21 cellular contexts compared by ENCODE assay signal in genomic region chr2:60429681-60430080, GRCh38.
DNase-seq lines count a peak whose midpoint lies in the region; ATAC-seq and TF ChIP-seq lines count a peak whose summit lies in the region.
"Had no signal": no experiment of that assay in that cellular context is flagged by ENCODE, and none has a peak within 500 bp of the region (broad histone marks: within the 10 kb centered on the region; RNA-seq: fewer than 3 reads in every experiment).

No MANE protein-coding gene starts in this region.

- peaks cover 11% of the 10 kb centered on the region for H3K9me3 Mint-ChIP-seq in WTC11
- H3K9me3 Mint-ChIP-seq in stimulated activated naive B cell treated with anti-CD40 and anti-IgM and Interleukin-4, amounts not matched to agents 10 μg/mL and 1 μg/mL and 100 μg/mL, for 72 hours: no peaks in the 10 kb centered on the region
- H3K9me3 Mint-ChIP-seq: CD4-positive, alpha-beta T cell had no signal

- no peak overlapping the region for H3K4me3 ChIP-seq in HCT116 (replicated peaks in 1 of 2; ENCODE audit: low read depth in 1 of 2, low read length in 2 of 2)
- H3K4me3 ChIP-seq: A549; BLaER1 treated with 17β-estradiol and CSF1 and Interleukin-3, amounts not matched to agents 10 nM and 100 nM; GM12878; GM23338 had no signal

- H3K9ac ChIP-seq in HCT116 (ENCODE audit: low read length): no peak overlapping the region
- H3K9ac ChIP-seq: BLaER1 treated with 17β-estradiol and CSF1 and Interleukin-3, amounts not matched to agents 10 nM and 100 nM had no signal

- H3K4me2 ChIP-seq in HCT116 (ENCODE audit: low read length): no peak overlapping the region
- H3K4me2 ChIP-seq: A549; BLaER1 treated with 17β-estradiol and CSF1 and Interleukin-3, amounts not matched to agents 10 nM and 100 nM; GM23338 had no signal

- H3K4me1 Mint-ChIP-seq in WTC11: peaks cover 19% of the 10 kb centered on the region
- peaks cover 16 to 20% of the 10 kb centered on the region in 2 donors for H3K4me1 Mint-ChIP-seq in stimulated activated naive B cell treated with anti-CD40 and anti-IgM and Interleukin-4, amounts not matched to agents 10 μg/mL and 1 μg/mL and 100 μg/mL, for 72 hours
- H3K4me1 Mint-ChIP-seq: CD8-positive, alpha-beta memory T cell had no signal

- RAD21 ChIA-PET in HCT116 (lab: Charles Lee; ENCODE audit: low non-redundant PET in 1 of 2, low total read pairs in 2 of 2, uncharacterized antibody in 2 of 2, unreplicated experiment in 2 of 2): no interaction called here

- POLR2A ChIA-PET in HCT116 (lab: Charles Lee) (no interaction called here), WTC11 (lab: Charles Lee) (no interaction called here)

- TF ChIP-seq POLR2A in HCT116 (IDR thresholded peaks at IDR 0.05; ENCODE audit: borderline replicate concordance, extremely low read depth, insufficient read depth, insufficient read length): no peak

- H3K79me2 ChIP-seq in HCT116 (ENCODE audit: insufficient read depth, low read length): no peaks in the 10 kb centered on the region

- no TSS peak for BruUV-seq in HCT116 (replicated peaks; lab: Mats Ljungman, UMichigan)

- CTCF ChIA-PET in HCT116 (lab: Charles Lee): no interaction called here
- CTCF ChIA-PET in WTC11 (lab: Charles Lee): no interaction called here

- H3K4me3 Mint-ChIP-seq in WTC11: no peak overlapping the region
- no peak overlapping the region for H3K4me3 Mint-ChIP-seq in stimulated activated naive B cell treated with anti-CD40 and anti-IgM and Interleukin-4, amounts not matched to agents 10 μg/mL and 1 μg/mL and 100 μg/mL, for 72 hours
- H3K4me3 Mint-ChIP-seq: CD14-positive monocyte; CD4-positive, alpha-beta T cell; CD8-positive, alpha-beta memory T cell; GM23338; H9 had no signal

- no peak for TF ChIP-seq RAD21 in HCT116 (IDR thresholded peaks at IDR 0.05; ENCODE audit: low read depth)

- H2AFZ ChIP-seq in HCT116 (ENCODE audit: low read depth, low read length, poor library complexity, severe bottlenecking): no peak overlapping the region
- H2AFZ ChIP-seq: GM23338 had no signal

- H3K9me2 ChIP-seq in HCT116 (ENCODE audit: insufficient read depth): no peaks in the 10 kb centered on the region

- H3K9me3 ChIP-seq in HCT116 (ENCODE audit: control insufficient read depth in 1 of 2, insufficient read depth in 1 of 2, low read depth in 1 of 2, low read length in 2 of 2): no peaks in the 10 kb centered on the region
- H3K9me3 ChIP-seq: A549, BE2C had no signal

- H3K27ac ChIP-seq in HCT116 (ENCODE audit: low read depth, low read length): no peak overlapping the region
- H3K27ac ChIP-seq: A549; BLaER1 treated with 17β-estradiol and CSF1 and Interleukin-3, amounts not matched to agents 10 nM and 100 nM had no signal

- ATAC-seq in HCT116 (peak; percentile 42; the same call in 1 of the 2 replicates), WTC11 (peak; percentile 24; the same call in 1 of the 2 replicates)
- no peak for ATAC-seq in stimulated activated naive B cell treated with anti-CD40 and anti-IgM and Interleukin-4, amounts not matched to agents 10 μg/mL and 1 μg/mL and 100 μg/mL, for 72 hours (replicated peaks)
- ATAC-seq: GM12878, GM23338 had no signal

- TF ChIP-seq CTCF in HCT116 (IDR thresholded peaks at IDR 0.05 in 2 of 3, conservative IDR thresholded peaks at IDR 0.05 in 1 of 3; ENCODE audit: borderline replicate concordance in 1 of 3, insufficient read depth in 1 of 3, low read depth in 2 of 3, low read length in 2 of 3): no peak; a peak in 1 of 6 replicates
- TF ChIP-seq CTCF in WTC11 (IDR thresholded peaks at IDR 0.05): no peak

- DNase-seq in NCI-H82 (lab: John Stamatoyannopoulos, UW) (peak; percentile 22), NCI-H82 treated with DMSO at 0.1 percent for 48 hours (lab: John Stamatoyannopoulos, UW; ENCODE audit: unreplicated experiment) (no peak), HCT116 (ENCODE audit: low read depth, low spot score) (no peak), WTC11 (ENCODE audit: low spot score) (no peak), nucleus accumbens (lab: John Stamatoyannopoulos, UW) (no peak), middle frontal gyrus (ENCODE audit: extremely low spot score, low spot score) (no peak)
- DNase-seq in stimulated activated naive B cell treated with anti-CD40 and anti-IgM and Interleukin-4, amounts not matched to agents 10 μg/mL and 1 μg/mL and 100 μg/mL, for 72 hours: no peak
- DNase-seq: 8988T; ACHN; AML-193; BE2C; CD4-positive, alpha-beta T cell; CD8-positive, alpha-beta memory T cell; DMS 273 treated with DMSO at 0.1 percent for 48 hours; DND-41; H9 had no signal

- H3K36me3 ChIP-seq in HCT116 (ENCODE audit: control insufficient read depth in 1 of 2, insufficient read depth in 2 of 2, low read length in 2 of 2): no peaks in the 10 kb centered on the region
- H3K36me3 ChIP-seq: BE2C; BLaER1 treated with 17β-estradiol and CSF1 and Interleukin-3, amounts not matched to agents 10 nM and 100 nM had no signal

- no peaks in the 10 kb centered on the region for H3K27me3 Mint-ChIP-seq in WTC11 (ENCODE audit: low read depth)
- no peaks in the 10 kb centered on the region for H3K27me3 Mint-ChIP-seq in stimulated activated naive B cell treated with anti-CD40 and anti-IgM and Interleukin-4, amounts not matched to agents 10 μg/mL and 1 μg/mL and 100 μg/mL, for 72 hours
- H3K27me3 Mint-ChIP-seq: CD4-positive, alpha-beta T cell; CD8-positive, alpha-beta memory T cell had no signal

- H3K27me3 ChIP-seq in HCT116 (ENCODE audit: insufficient read depth, low read length): no peaks in the 10 kb centered on the region
- H3K27me3 ChIP-seq: BE2C; BLaER1 treated with 17β-estradiol and CSF1 and Interleukin-3, amounts not matched to agents 10 nM and 100 nM had no signal

- intact Hi-C loops in HCT116 (cut with micrococcal nuclease): no loop called here

- no peaks in the 10 kb centered on the region for H3K4me1 ChIP-seq in HCT116 (ENCODE audit: control insufficient read depth in 1 of 2, insufficient read depth in 2 of 2, low read length in 2 of 2)
- H3K4me1 ChIP-seq: A549, BE2C had no signal

- peaks cover 12% of the 10 kb centered on the region for H3K36me3 Mint-ChIP-seq in WTC11
- H3K36me3 Mint-ChIP-seq in stimulated activated naive B cell treated with anti-CD40 and anti-IgM and Interleukin-4, amounts not matched to agents 10 μg/mL and 1 μg/mL and 100 μg/mL, for 72 hours: peaks cover 0 to 4% of the 10 kb centered on the region in 2 donors
- H3K36me3 Mint-ChIP-seq: CD14-positive monocyte; CD8-positive, alpha-beta memory T cell had no signal

- no peak overlapping the region for H3K27ac Mint-ChIP-seq in WTC11
- H3K27ac Mint-ChIP-seq in stimulated activated naive B cell treated with anti-CD40 and anti-IgM and Interleukin-4, amounts not matched to agents 10 μg/mL and 1 μg/mL and 100 μg/mL, for 72 hours: peak overlapping the region; percentile 60
- H3K27ac Mint-ChIP-seq: CD14-positive monocyte; CD4-positive, alpha-beta T cell; CD8-positive, alpha-beta memory T cell; GM23338; H9 had no signal

- no peaks in the 10 kb centered on the region for H4K20me1 ChIP-seq in HCT116 (ENCODE audit: insufficient read depth)
- H4K20me1 ChIP-seq: BLaER1 treated with 17β-estradiol and CSF1 and Interleukin-3, amounts not matched to agents 10 nM and 100 nM had no signal

TF ChIP-seq in HCT116, 20 proteins besides CTCF, POLR2A, EP300 and RAD21 (continues in another document):
- TF ChIP-seq, protein P1, sequence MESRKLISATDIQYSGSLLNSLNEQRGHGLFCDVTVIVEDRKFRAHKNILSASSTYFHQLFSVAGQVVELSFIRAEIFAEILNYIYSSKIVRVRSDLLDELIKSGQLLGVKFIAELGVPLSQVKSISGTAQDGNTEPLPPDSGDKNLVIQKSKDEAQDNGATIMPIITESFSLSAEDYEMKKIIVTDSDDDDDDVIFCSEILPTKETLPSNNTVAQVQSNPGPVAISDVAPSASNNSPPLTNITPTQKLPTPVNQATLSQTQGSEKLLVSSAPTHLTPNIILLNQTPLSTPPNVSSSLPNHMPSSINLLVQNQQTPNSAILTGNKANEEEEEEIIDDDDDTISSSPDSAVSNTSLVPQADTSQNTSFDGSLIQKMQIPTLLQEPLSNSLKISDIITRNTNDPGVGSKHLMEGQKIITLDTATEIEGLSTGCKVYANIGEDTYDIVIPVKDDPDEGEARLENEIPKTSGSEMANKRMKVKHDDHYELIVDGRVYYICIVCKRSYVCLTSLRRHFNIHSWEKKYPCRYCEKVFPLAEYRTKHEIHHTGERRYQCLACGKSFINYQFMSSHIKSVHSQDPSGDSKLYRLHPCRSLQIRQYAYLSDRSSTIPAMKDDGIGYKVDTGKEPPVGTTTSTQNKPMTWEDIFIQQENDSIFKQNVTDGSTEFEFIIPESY (IDR thresholded peaks at IDR 0.05; ENCODE audit: extremely low read depth, insufficient replicate concordance, low read length): no peak
- TF ChIP-seq CEBPB (IDR thresholded peaks at IDR 0.05; ENCODE audit: low read depth) (no peak), ZFX (IDR thresholded peaks at IDR 0.05) (no peak), EGR1 (IDR thresholded peaks at IDR 0.05; ENCODE audit: low read depth) (no peak), CBX3 (IDR thresholded peaks at IDR 0.05; ENCODE audit: low read depth) (no peak), FOSL1 (IDR thresholded peaks at IDR 0.05; ENCODE audit: low read depth) (no peak), ELF1 (IDR thresholded peaks at IDR 0.05; ENCODE audit: borderline replicate concordance, low read depth) (no peak)

TF ChIP-seq in WTC11, 78 proteins besides CTCF, POLR2A, EP300 and RAD21 (continues in another document):
- TF ChIP-seq ZNF232 (CRISPR knock-in tag; IDR thresholded peaks at IDR 0.05) (no peak), ZNF219 (CRISPR knock-in tag; IDR thresholded peaks at IDR 0.05; ENCODE audit: borderline replicate concordance) (no peak), ELF4 (CRISPR knock-in tag; IDR thresholded peaks at IDR 0.05; ENCODE audit: low read depth) (no peak), E2F1 (CRISPR knock-in tag; IDR thresholded peaks at IDR 0.05) (no peak)
- TF ChIP-seq, protein P2, sequence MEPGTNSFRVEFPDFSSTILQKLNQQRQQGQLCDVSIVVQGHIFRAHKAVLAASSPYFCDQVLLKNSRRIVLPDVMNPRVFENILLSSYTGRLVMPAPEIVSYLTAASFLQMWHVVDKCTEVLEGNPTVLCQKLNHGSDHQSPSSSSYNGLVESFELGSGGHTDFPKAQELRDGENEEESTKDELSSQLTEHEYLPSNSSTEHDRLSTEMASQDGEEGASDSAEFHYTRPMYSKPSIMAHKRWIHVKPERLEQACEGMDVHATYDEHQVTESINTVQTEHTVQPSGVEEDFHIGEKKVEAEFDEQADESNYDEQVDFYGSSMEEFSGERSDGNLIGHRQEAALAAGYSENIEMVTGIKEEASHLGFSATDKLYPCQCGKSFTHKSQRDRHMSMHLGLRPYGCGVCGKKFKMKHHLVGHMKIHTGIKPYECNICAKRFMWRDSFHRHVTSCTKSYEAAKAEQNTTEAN (CRISPR knock-in tag; IDR thresholded peaks at IDR 0.05): no peak

Comparison
In these comparisons a context has a peak if more than half of its experiments do, and no peak if none do; other contexts are left out.
1. ATAC-seq: peak in HCT116 (single experiment) and WTC11 (single experiment); none in stimulated activated naive B cell treated with anti-CD40 and anti-IgM and Interleukin-4, amounts not matched to agents 10 μg/mL and 1 μg/mL and 100 μg/mL, for 72 hours (0 of 2).